In genomic region chr5:154727361-154727760, GRCh38 we compare ENCODE assay signal across 22 cellular contexts.
"Had no signal": no experiment of that assay in that cellular context is flagged by ENCODE, and none has a peak within 500 bp of the region (broad histone marks: within the 10 kb centered on the region; RNA-seq: fewer than 3 reads in every experiment).

No MANE protein-coding gene starts in this region.

- H3K9ac ChIP-seq: KMS-11 had no signal

- DNase-seq: activated CD4-positive, alpha-beta T cell treated with anti-CD3 and anti-CD28 coated beads for 48 hours; activated CD4-positive, alpha-beta T cell treated with anti-CD3 and anti-CD28 coated beads, Interleukin-2, amount 50 U/mL, for 4 hours; activated CD4-positive, CD25-positive, alpha-beta regulatory T cell treated with anti-CD3 and anti-CD28 coated beads, Interleukin-2, amount 50 U/mL, for 72 hours; activated CD8-positive, alpha-beta memory T cell treated with anti-CD3 and anti-CD28 coated beads for 24 hours; activated naive CD4-positive, alpha-beta T cell treated with anti-CD3 and anti-CD28 coated beads for 36 hours; activated T-cell treated with anti-CD3 and anti-CD28 coated beads, Interleukin-2, amount 50 U/mL, for 4 hours; amygdala; cortex of kidney; NCI-H1092; NCI-H1417; NCI-H1694; NCI-H2029; NCI-H2107; NCI-H2171 treated with DMSO at 0.1 percent for 48 hours; NCI-H226; NCI-H526 treated with DMSO at 0.1 percent for 48 hours; NCI-H82; SIG-M5; T-helper 1 cell had no signal

- ATAC-seq: activated T-cell treated with anti-CD3 and anti-CD28 coated beads, Interleukin-2, amount 50 U/mL, for 4 hours; WTC11 had no signal

- H3K27ac ChIP-seq: KMS-11, SK-N-MC had no signal

- H3K4me3 ChIP-seq: SK-N-MC had no signal

- H3K4me2 ChIP-seq: KMS-11 had no signal
